8 cellular contexts compared by ENCODE assay signal in genomic region chr22:31211504-31211861, GRCh38. TPM values are rescaled to one million over a fixed set of nuclear protein-coding genes. Genes with fewer than 3 reads are reported as not detected.
DNase-seq lines count a peak whose midpoint lies in the region; ATAC-seq and TF ChIP-seq lines count a peak whose summit lies in the region.

No MANE protein-coding gene starts in this region.

- peak overlapping the region; percentile 79 for H2AFZ ChIP-seq in H9 (ENCODE audit: low read length)

- no peak overlapping the region for H2AK5ac ChIP-seq in H9 (ENCODE audit: insufficient read length, low read length)

- peaks cover 2% of the 10 kb centered on the region; the same call in 1 of the 2 replicates for H3K79me2 ChIP-seq in H9 (ENCODE audit: insufficient read depth, low read length)

- no peak overlapping the region for H4K5ac ChIP-seq in H9 (ENCODE audit: insufficient read length, low read depth, low read length)

- TF ChIP-seq CTCF in H9 (conservative IDR thresholded peaks at IDR 0.05) (no peak), VCaP (conservative IDR thresholded peaks at IDR 0.05) (no peak), foreskin fibroblast (IDR thresholded peaks at IDR 0.05; ENCODE audit: low read depth, low read length) (no peak)

- no peak overlapping the region for H2BK20ac ChIP-seq in H9 (ENCODE audit: low read depth, low read length, poor library complexity, severe bottlenecking)

- DNase-seq in H9 (no peak), foreskin fibroblast (no peak), OCI-M1 (lab: John Stamatoyannopoulos, UW) (no peak), HUDEP-2 (lab: John Stamatoyannopoulos, UW; ENCODE audit: unreplicated experiment in 76 of 76) (no peak), RKO (ENCODE audit: low spot score) (no peak)

- H3T11ph ChIP-seq in H9 (ENCODE audit: low read length), result no peak overlapping the region

- H3K23ac ChIP-seq in H9 (ENCODE audit: insufficient read length, low read depth, low read length), result no peak overlapping the region

- peaks cover 1% of the 10 kb centered on the region; the same call in 1 of the 2 replicates for H3K27me3 Mint-ChIP-seq in H9 (ENCODE audit: low read depth)

- H3K4me1 Mint-ChIP-seq in H9, result peaks cover 16 to 20% of the 10 kb centered on the region in 2 experiments

- no peak overlapping the region for H2BK15ac ChIP-seq in H9 (ENCODE audit: low read depth, low read length)

- peak overlapping the region; percentile 87 to 88 for H3K4me3 ChIP-seq in foreskin fibroblast (ENCODE audit: low read depth in 1 of 2, low read length in 2 of 2)
- H3K4me3 ChIP-seq in skin epidermis, result peak overlapping the region in 6 of 7 experiments; percentile 67 to 89 (median 82)

- H3K4me3 Mint-ChIP-seq in H9, result peak overlapping the region; percentile 92 to 93; a peak in 4 of 5 replicates

- H3K36me3 Mint-ChIP-seq in H9 (ENCODE audit: insufficient read depth in 1 of 3, low read depth in 3 of 3), result peaks cover 0 to 6% (median 5%) of the 10 kb centered on the region in 3 experiments; a peak in 1 of 7 replicates

- H3K9ac ChIP-seq in H9 (ENCODE audit: extremely low read depth, insufficient read length, low read length), result no peak overlapping the region

- H3K4ac ChIP-seq in H9 (ENCODE audit: low read depth, low read length), result no peak overlapping the region

- H4K91ac ChIP-seq in H9 (ENCODE audit: insufficient read length, low read depth, low read length), result no peak overlapping the region

- peaks cover 6% of the 10 kb centered on the region for H3K23me2 ChIP-seq in H9 (ENCODE audit: insufficient read length, low read depth, low read length, poor library complexity, severe bottlenecking)

- H3K18ac ChIP-seq in H9 (ENCODE audit: insufficient read length, low read depth, low read length), result no peak overlapping the region

- no peaks in the 10 kb centered on the region for H3K9me3 ChIP-seq in H9 (ENCODE audit: control insufficient read depth, low read depth, low read length)

- H3K27ac ChIP-seq in H9 (ENCODE audit: insufficient read length, low read depth, low read length) (no peak overlapping the region), VCaP (peak overlapping the region; percentile 73; the same call in 1 of the 2 replicates), skin epidermis (peak overlapping the region in 20 of 21 experiments; percentile 3 to 92 (median 82))

- no peak for ATAC-seq in GM21576 (IDR thresholded peaks at IDR 0.05; ENCODE audit: unreplicated experiment)

- H3K27ac Mint-ChIP-seq in H9, result no peak overlapping the region; a peak in 1 of 7 replicates

- no peak overlapping the region for H2BK12ac ChIP-seq in H9 (ENCODE audit: insufficient read length, low read depth, low read length)

- peak overlapping the region; percentile 37 for H3K4me2 ChIP-seq in H9 (ENCODE audit: insufficient read depth, insufficient read length, low read length)

- H3K9me3 Mint-ChIP-seq in H9, result no peaks in the 10 kb centered on the region

- peaks cover 3% of the 10 kb centered on the region for H3K79me1 ChIP-seq in H9 (ENCODE audit: insufficient read depth, low read depth, low read length, poor library complexity, severe bottlenecking)

- H4K8ac ChIP-seq in H9 (replicated peaks; ENCODE audit: insufficient read length, low read depth, low read length), result no peak overlapping the region

- H3K56ac ChIP-seq in H9 (ENCODE audit: insufficient read length, low read depth, low read length), result no peak overlapping the region

- no CpG with 5 or more reads among the region's 7 CpGs for WGBS in H9 (ENCODE audit: extremely low coverage, insufficient read length, low lambda C conversion rate)

- H3K27me3 ChIP-seq in H9 (ENCODE audit: insufficient read depth, low read length), result no peaks in the 10 kb centered on the region

- no peaks in the 10 kb centered on the region for H3K4me1 ChIP-seq in H9 (ENCODE audit: insufficient read depth, low read length)

- H2BK120ac ChIP-seq in H9 (ENCODE audit: low read depth, low read length, poor library complexity, severe bottlenecking), result no peak overlapping the region

- no peak overlapping the region for H2BK5ac ChIP-seq in H9 (ENCODE audit: insufficient read length, low read length)

- no peaks in the 10 kb centered on the region for H4K20me1 ChIP-seq in H9 (ENCODE audit: control insufficient read depth, insufficient read depth, insufficient read length)

- H3K14ac ChIP-seq in H9 (ENCODE audit: insufficient read depth, low read length), result no peak overlapping the region

RNA-seq across cellular contexts. Expression of gene LIMK2, which starts 0.6 kb away (rescaled TPM):
- total RNA-seq in H9 (2021), result 50.5 and 51.3 TPM in 2 replicates

RNA-seq across cellular contexts. Expression of gene RNF185, which starts 51.5 kb away (rescaled TPM):
- total RNA-seq in H9 (2021), result 21.3 and 24.3 TPM in 2 replicates
